ENCODE assay signal across 10 cellular contexts in genomic region chr15:69035205-69035917, GRCh38. TPM values are rescaled to one million over a fixed set of nuclear protein-coding genes. Genes with fewer than 3 reads are reported as not detected.
A peak's percentile ranks its signal among the peaks of the same experiment; 100 is the strongest.
DNase-seq lines count a peak whose midpoint lies in the region; ATAC-seq, FAIRE-seq and TF ChIP-seq lines count a peak whose summit lies in the region.
"Had no signal": no experiment of that assay in that cellular context is flagged by ENCODE, and none has a peak within 500 bp of the region (broad histone marks: within the 10 kb centered on the region; RNA-seq: fewer than 3 reads in every experiment).

No MANE protein-coding gene starts in this region.

- no peaks in the 10 kb centered on the region for H3K36me3 Mint-ChIP-seq in osteocyte (ENCODE audit: unreplicated experiment)
- no peaks in the 10 kb centered on the region for H3K36me3 Mint-ChIP-seq in CD8-positive, alpha-beta memory T cell

- ATAC-seq in HG03135 (IDR thresholded peaks at IDR 0.05; ENCODE audit: unreplicated experiment) (no peak), GM19463 (IDR thresholded peaks at IDR 0.05; ENCODE audit: unreplicated experiment) (no peak)

- no TSS peak for BruUV-seq in endothelial cell of umbilical vein (replicated peaks; lab: Mats Ljungman, UMichigan)

- peaks cover 7% of the 10 kb centered on the region for H3K4me1 Mint-ChIP-seq in osteocyte (ENCODE audit: unreplicated experiment)
- peaks cover 5 to 8% (median 5%) of the 10 kb centered on the region in 3 donors for H3K4me1 Mint-ChIP-seq in CD8-positive, alpha-beta memory T cell

- H3K27me3 ChIP-seq in endothelial cell of umbilical vein (ENCODE audit: control insufficient read depth in 2 of 2, insufficient read depth in 2 of 2, low read length in 2 of 2) = no peaks in the 10 kb centered on the region
- no peaks in the 10 kb centered on the region for H3K27me3 ChIP-seq in CD8-positive, alpha-beta memory T cell (ENCODE audit: insufficient read depth, low read length, poor library complexity, severe bottlenecking)

- H3K27ac Mint-ChIP-seq in osteocyte (ENCODE audit: unreplicated experiment) = no peak overlapping the region
- no peak overlapping the region for H3K27ac Mint-ChIP-seq in CD8-positive, alpha-beta memory T cell

- H4K20me1 ChIP-seq in endothelial cell of umbilical vein (replicated peaks; ENCODE audit: control insufficient read depth, extremely low read depth, insufficient read depth, low read length) = no peaks in the 10 kb centered on the region

- no peak for TF ChIP-seq POLR2A in endothelial cell of umbilical vein (IDR thresholded peaks at IDR 0.05; ENCODE audit: low read depth, low read length)

- CTCF ChIA-PET in endothelial cell of umbilical vein (lab: Charles Lee) = interaction anchor here (0.9 to 3.4 kb wide), 9 partner anchors 12 to 359 kb away, joined by 3 to 25 read pairs (median 3); no protein-coding TSS in a partner anchor
- CTCF ChIA-PET in CD8-positive, alpha-beta memory T cell (lab: Charles Lee) = interaction anchor here (1.4 kb wide), 1 partner anchor 359 kb away, joined by 7 read pairs; no protein-coding TSS in a partner anchor

- H3K79me2 ChIP-seq in endothelial cell of umbilical vein (ENCODE audit: control insufficient read depth, insufficient read depth, low read length) = no peaks in the 10 kb centered on the region

- no peak overlapping the region for H3K9ac ChIP-seq in endothelial cell of umbilical vein (replicated peaks; ENCODE audit: extremely low read depth, insufficient read depth, low read length)

- H3K36me3 ChIP-seq in endothelial cell of umbilical vein (ENCODE audit: control insufficient read depth in 2 of 2, extremely low read depth in 1 of 2, insufficient read depth in 2 of 2, low read length in 2 of 2) = no peaks in the 10 kb centered on the region
- H3K36me3 ChIP-seq in CD8-positive, alpha-beta memory T cell (ENCODE audit: insufficient read depth, low read length) = no peaks in the 10 kb centered on the region

- no peaks in the 10 kb centered on the region for H3K4me1 ChIP-seq in endothelial cell of umbilical vein (ENCODE audit: control insufficient read depth, extremely low read depth, insufficient read depth, low read length)
- H3K4me1 ChIP-seq in CD8-positive, alpha-beta memory T cell (ENCODE audit: insufficient read depth, low read length) = no peaks in the 10 kb centered on the region

- TF ChIP-seq CTCF in endothelial cell of umbilical vein (IDR thresholded peaks at IDR 0.05; ENCODE audit: extremely low read depth in 1 of 2, insufficient read depth in 1 of 2, low read depth in 1 of 2, low read length in 2 of 2) (peak; percentile 22 to 57), osteocyte (IDR thresholded peaks at IDR 0.05) (peak; percentile 35)

- no peak overlapping the region for H3K27ac ChIP-seq in endothelial cell of umbilical vein (ENCODE audit: insufficient read depth, low read depth, low read length)
- H3K27ac ChIP-seq in CD8-positive, alpha-beta memory T cell (ENCODE audit: low read depth, low read length) = no peak overlapping the region

- H3K9me3 ChIP-seq in endothelial cell of umbilical vein (replicated peaks; ENCODE audit: control insufficient read depth, insufficient read depth, low read length) = no peaks in the 10 kb centered on the region
- no peaks in the 10 kb centered on the region for H3K9me3 ChIP-seq in CD8-positive, alpha-beta memory T cell (ENCODE audit: low read length)

- POLR2A ChIA-PET in endothelial cell of umbilical vein (lab: Charles Lee) = no interaction called here
- POLR2A ChIA-PET in CD8-positive, alpha-beta memory T cell (lab: Charles Lee) = no interaction called here

- no peaks in the 10 kb centered on the region for H3K9me1 ChIP-seq in endothelial cell of umbilical vein (replicated peaks; ENCODE audit: control insufficient read depth, extremely low read depth, insufficient read depth, low read length)

- no peak overlapping the region for H2AFZ ChIP-seq in endothelial cell of umbilical vein (ENCODE audit: low read depth, low read length)

- intact Hi-C loops in endothelial cell of umbilical vein (cut with micrococcal nuclease) = no loop called here

- no peaks in the 10 kb centered on the region for H3K27me3 Mint-ChIP-seq in osteocyte (ENCODE audit: unreplicated experiment)
- peaks cover 24 to 43% of the 10 kb centered on the region in 2 donors for H3K27me3 Mint-ChIP-seq in CD8-positive, alpha-beta memory T cell

- dilution Hi-C loops in endothelial cell of umbilical vein (cut with MboI; ENCODE audit: extremely low pct_ligation_motif_present, low sequenced_read_pairs) = no loop called here

- no peak for FAIRE-seq in endothelial cell of umbilical vein (lab: Jason Lieb, UNC)

- no peak overlapping the region for H3K4me3 ChIP-seq in endothelial cell of umbilical vein (replicated peaks in 1 of 3; ENCODE audit: insufficient read depth in 1 of 3, low read depth in 1 of 3, low read length in 3 of 3)
- no peak overlapping the region for H3K4me3 ChIP-seq in CD8-positive, alpha-beta memory T cell (ENCODE audit: low read length)

- no peaks in the 10 kb centered on the region for H3K9me3 Mint-ChIP-seq in osteocyte (ENCODE audit: unreplicated experiment)
- no peaks in the 10 kb centered on the region for H3K9me3 Mint-ChIP-seq in CD8-positive, alpha-beta memory T cell

- no peak overlapping the region for H3K4me3 Mint-ChIP-seq in osteocyte (ENCODE audit: unreplicated experiment)
- no peak overlapping the region for H3K4me3 Mint-ChIP-seq in CD8-positive, alpha-beta memory T cell

- H3K4me2 ChIP-seq in endothelial cell of umbilical vein (ENCODE audit: insufficient read depth, low read length) = no peak overlapping the region

- peak; percentile 19 for DNase-seq in NCI-H146 (lab: John Stamatoyannopoulos, UW)
- DNase-seq in NCI-H146 treated with DMSO at 0.1 percent for 48 hours (lab: John Stamatoyannopoulos, UW; ENCODE audit: unreplicated experiment) = no peak
- DNase-seq in NCI-H2227 treated with DMSO at 0.1 percent for 48 hours (lab: John Stamatoyannopoulos, UW) = peak; percentile 4
- DNase-seq in endothelial cell of umbilical vein (ENCODE audit: low read depth, low spot score) = peak; percentile 30
- no peak for DNase-seq in osteocyte (ENCODE audit: extremely low spot score, unreplicated experiment)
- DNase-seq in CD8-positive, alpha-beta memory T cell = no peak
- DNase-seq: ACHN; stimulated activated CD4-positive, alpha-beta T cell treated with anti-CD3 and anti-CD28 coated beads, Interleukin-4, amount 100 ng/mL, for 1 hour had no signal

TF ChIP-seq in endothelial cell of umbilical vein, 7 proteins besides CTCF, POLR2A, EP300 and RAD21:
- no peak for TF ChIP-seq FOS (IDR thresholded peaks at IDR 0.05; ENCODE audit: borderline replicate concordance, insufficient read depth, low read length)

RNA-seq across cellular contexts. Expression of gene NOX5, which starts 20.9 kb away (rescaled TPM):
- total RNA-seq in endothelial cell of umbilical vein (0.07 TPM in 1 of 2 replicates, not detected in the other), osteocyte (not detected in 2 replicates)
- polyA plus RNA-seq in endothelial cell of umbilical vein = 0.08 and 0.14 TPM in 2 replicates
- 0.03 and 0.06 TPM in 2 replicates for polyA plus RNA-seq in endothelial cell of umbilical vein (2011; cell fraction: cytosol; rRNA removed)
- 0.33 and 0.53 TPM in 2 replicates for polyA plus RNA-seq in endothelial cell of umbilical vein (2011; cell fraction: nucleus; rRNA removed)
- 0.09 and 0.12 TPM in 2 replicates for polyA plus RNA-seq in endothelial cell of umbilical vein (2012)
- 0.06 and 0.39 TPM in 2 replicates for polyA minus RNA-seq in endothelial cell of umbilical vein
- 0.61 TPM for polyA minus RNA-seq in endothelial cell of umbilical vein (2011; cell fraction: cytosol; rRNA and poly(A)+ RNA removed)
- 0.10 and 0.19 TPM in 2 replicates for polyA minus RNA-seq in endothelial cell of umbilical vein (2011; cell fraction: nucleus; rRNA and poly(A)+ RNA removed)
- not detected for total RNA-seq in CD8-positive, alpha-beta memory T cell
- polyA plus RNA-seq in CD8-positive, alpha-beta memory T cell = not detected

Comparison
In these comparisons a context has a peak if more than half of its experiments do, and no peak if none do; other contexts are left out.
1. DNase-seq: peak in NCI-H146 (single experiment), NCI-H2227 treated with DMSO at 0.1 percent for 48 hours (single experiment) and endothelial cell of umbilical vein (single experiment); none in NCI-H146 treated with DMSO at 0.1 percent for 48 hours (single experiment), osteocyte (single experiment) and CD8-positive, alpha-beta memory T cell (0 of 5).